34 cellular contexts compared by ENCODE assay signal in the genomic region with DNA sequence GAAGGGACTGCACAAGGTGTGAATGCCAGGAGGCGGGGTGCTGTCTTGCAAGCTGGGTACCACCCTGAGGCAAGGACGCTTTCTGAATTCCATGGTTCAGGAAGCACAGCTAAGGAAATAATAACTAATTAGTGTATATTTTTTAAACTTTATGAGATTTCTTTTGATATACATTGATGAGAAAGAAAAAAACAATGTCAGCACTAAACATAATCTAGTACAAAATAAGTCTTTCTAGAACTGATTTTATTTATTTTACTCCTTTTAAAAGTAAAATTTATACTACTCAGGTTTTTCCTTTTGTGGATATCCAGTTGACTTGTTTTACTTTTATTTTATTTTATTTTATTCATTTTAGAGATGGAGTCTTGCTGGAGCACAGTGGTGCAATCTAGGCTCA.
"Had no signal": no experiment of that assay in that cellular context is flagged by ENCODE, and none has a peak within 500 bp of the region (broad histone marks: within the 10 kb centered on the region; RNA-seq: fewer than 3 reads in every experiment).

No MANE protein-coding gene starts in this region.

- H3K27ac ChIP-seq: adrenal gland, body of pancreas, brain microvascular endothelial cell, breast epithelium, WERI-Rb-1 had no signal

- H3K4me1 ChIP-seq: breast epithelium had no signal

- H3K27me3 ChIP-seq: adrenal gland, body of pancreas, brain microvascular endothelial cell, breast epithelium had no signal

- ATAC-seq: activated CD4-positive, alpha-beta T cell treated with anti-CD3 and anti-CD28 coated beads for 36 hours; activated CD4-positive, CD25-positive, alpha-beta regulatory T cell treated with anti-CD3 and anti-CD28 coated beads, Interleukin-2, amount 50 U/mL, for 24 hours; activated CD8-positive, alpha-beta memory T cell treated with anti-CD3 and anti-CD28 coated beads, Interleukin-2, amount 10 ng/mL, durations not matched to agents 7 days and 5 days; activated CD8-positive, alpha-beta T cell treated with anti-CD3 and anti-CD28 coated beads, Interleukin-2, amount 10 ng/mL, durations not matched to agents 7 days and 5 days; activated naive CD4-positive, alpha-beta T cell treated with anti-CD3 and anti-CD28 coated beads, Interleukin-2, amount 50 U/mL, for 72 hours; body of pancreas; T-helper 17 cell; WTC11 had no signal

- H3K9me3 ChIP-seq: adrenal gland, body of pancreas, breast epithelium had no signal

- FAIRE-seq: astrocyte, colon had no signal

- H3K4me3 ChIP-seq: adrenal gland, body of pancreas, breast epithelium had no signal

- H3K36me3 ChIP-seq: breast epithelium had no signal

- DNase-seq: activated CD4-positive, alpha-beta memory T cell treated with anti-CD3 and anti-CD28 coated beads, Interleukin-2, amount 10 ng/mL, durations not matched to agents 7 days and 5 days; activated CD4-positive, alpha-beta T cell treated with anti-CD3 and anti-CD28 coated beads for 1 hour; activated CD4-positive, alpha-beta T cell treated with anti-CD3 and anti-CD28 coated beads for 36 hours; activated CD4-positive, alpha-beta T cell treated with anti-CD3 and anti-CD28 coated beads for 48 hours; activated CD4-positive, alpha-beta T cell treated with anti-CD3 and anti-CD28 coated beads, Interleukin-2, amount 10 ng/mL, durations not matched to agents 7 days and 5 days; activated CD4-positive, alpha-beta T cell treated with anti-CD3 and anti-CD28 coated beads, Interleukin-2, amount 50 U/mL, for 48 hours; activated CD4-positive, CD25-positive, alpha-beta regulatory T cell; activated CD8-positive, alpha-beta memory T cell treated with anti-CD3 and anti-CD28 coated beads for 24 hours; activated CD8-positive, alpha-beta memory T cell treated with anti-CD3 and anti-CD28 coated beads, Interleukin-2, amount 10 ng/mL, durations not matched to agents 7 days and 5 days; activated CD8-positive, alpha-beta memory T cell treated with anti-CD3 and anti-CD28 coated beads, Interleukin-2, amount 50 U/mL, for 48 hours; activated CD8-positive, alpha-beta T cell treated with anti-CD3 and anti-CD28 coated beads, Interleukin-2, amount 10 ng/mL, durations not matched to agents 7 days and 5 days; activated effector memory CD4-positive, alpha-beta T cell treated with Interleukin-2 at 50 U/mL for 16 hours; activated gamma-delta T cell treated with Interleukin-2 at 50 U/mL for 16 hours; activated naive CD4-positive, alpha-beta T cell; activated naive CD4-positive, alpha-beta T cell treated with anti-CD3 and anti-CD28 coated beads for 36 hours; activated naive CD4-positive, alpha-beta T cell treated with anti-CD3 and anti-CD28 coated beads, Interleukin-2, amount 50 U/mL, for 16 hours; activated naive CD8-positive, alpha-beta T cell treated with anti-CD3 and anti-CD28 coated beads for 36 hours; activated T-cell treated with anti-CD3 and anti-CD28 coated beads, Interleukin-2, amount 50 U/mL, for 24 hours; activated T-cell treated with anti-CD3 and anti-CD28 coated beads, Interleukin-2, amount 50 U/mL, for 48 hours; adrenal gland; amniotic stem cell; aorta; body of pancreas; brain microvascular endothelial cell; central memory CD4-positive, alpha-beta T cell; T-helper 17 cell; T1000; WERI-Rb-1 had no signal
